14 cellular contexts compared by ENCODE assay signal in the genomic region with DNA sequence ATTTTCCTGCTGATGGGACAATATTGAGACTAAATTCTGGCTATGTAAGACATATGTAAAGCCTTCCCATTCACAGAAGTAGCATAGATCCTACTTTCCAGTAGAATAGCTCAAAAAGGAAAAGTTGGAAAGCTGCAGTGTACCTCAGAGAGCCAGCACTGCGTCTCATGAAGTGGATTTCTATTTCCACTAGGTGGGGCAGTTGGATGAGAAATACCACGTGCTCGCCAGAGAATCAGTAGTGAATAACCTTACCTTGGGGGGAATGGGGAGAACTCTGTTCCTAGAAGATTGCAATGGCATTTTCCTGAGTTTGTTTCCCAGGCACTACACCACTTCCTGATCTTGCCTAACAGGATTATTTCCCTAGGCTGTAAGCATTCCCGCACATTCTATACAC.
A peak's percentile ranks its signal among the peaks of the same experiment; 100 is the strongest.
DNase-seq lines count a peak whose midpoint lies in the region; TF ChIP-seq lines count a peak whose summit lies in the region.
"Had no signal": no experiment of that assay in that cellular context is flagged by ENCODE, and none has a peak within 500 bp of the region (broad histone marks: within the 10 kb centered on the region; RNA-seq: fewer than 3 reads in every experiment).

No MANE protein-coding gene starts in this region.

- no peak overlapping the region for H3K27ac Mint-ChIP-seq in neural progenitor cell
- H3K27ac Mint-ChIP-seq: natural killer cell had no signal

- no peaks in the 10 kb centered on the region for H3K36me3 ChIP-seq in neural progenitor cell
- H3K36me3 ChIP-seq: tibial artery had no signal

- no peak overlapping the region for H2AFZ ChIP-seq in neural progenitor cell (replicated peaks)

- H3K4me2 ChIP-seq in neural progenitor cell, result no peak overlapping the region

- no peaks in the 10 kb centered on the region for H3K4me1 Mint-ChIP-seq in neural progenitor cell
- H3K4me1 Mint-ChIP-seq: natural killer cell had no signal

- TF ChIP-seq CTCF in LNCaP clone FGC (IDR thresholded peaks at IDR 0.05; ENCODE audit: control insufficient read depth, extremely low read depth, insufficient read depth) (peak; percentile 35), neural progenitor cell (IDR thresholded peaks at IDR 0.05) (peak; percentile 27)

- peaks cover 4% of the 10 kb centered on the region for H3K9me3 ChIP-seq in neural progenitor cell (ENCODE audit: low read depth)

- H3K9me3 Mint-ChIP-seq in neural progenitor cell, result peaks cover 25% of the 10 kb centered on the region

- no peak overlapping the region for H3K9ac ChIP-seq in neural progenitor cell

- H3K27ac ChIP-seq in neural progenitor cell, result no peak overlapping the region
- H3K27ac ChIP-seq: tibial artery had no signal

- no peaks in the 10 kb centered on the region for H4K20me1 ChIP-seq in neural progenitor cell (ENCODE audit: low read depth)

- H3K4me3 Mint-ChIP-seq in neural progenitor cell, result no peak overlapping the region
- H3K4me3 Mint-ChIP-seq: natural killer cell had no signal

- H3K27me3 Mint-ChIP-seq in neural progenitor cell (ENCODE audit: insufficient read depth, low read depth), result peaks cover 5% of the 10 kb centered on the region

- H3K79me2 ChIP-seq in neural progenitor cell (ENCODE audit: low read depth), result no peaks in the 10 kb centered on the region

- DNase-seq in DMS 273 (lab: John Stamatoyannopoulos, UW; ENCODE audit: unreplicated experiment) (peak; percentile 29), DMS 273 treated with DMSO at 0.1 percent for 48 hours (lab: John Stamatoyannopoulos, UW) (no peak), LNCaP clone FGC (ENCODE audit: low read depth) (no peak), amniotic epithelial cell (ENCODE audit: low read depth) (peak; percentile 22), neural progenitor cell (ENCODE audit: low spot score) (peak; percentile 7), dedifferentiated amniotic fluid mesenchymal stem cell (ENCODE audit: extremely low spot score) (no peak), cerebellar nuclear complex (lab: John Stamatoyannopoulos, UW) (no peak)
- no peak for DNase-seq in central memory CD4-positive, alpha-beta T cell
- DNase-seq: activated CD4-positive, alpha-beta T cell treated with anti-CD3 and anti-CD28 coated beads, Interleukin-2, amount 50 U/mL, for 4 hours; GOT3; natural killer cell; NCI-H774; stimulated activated CD4-positive, alpha-beta T cell treated with anti-CD3 and anti-CD28 coated beads, Interleukin-2, amount 100 ng/mL, for 24 hours; tibial artery had no signal

- no peaks in the 10 kb centered on the region for H3K4me1 ChIP-seq in neural progenitor cell
- H3K4me1 ChIP-seq: tibial artery had no signal

- H3K4me3 ChIP-seq in LNCaP clone FGC (ENCODE audit: low read depth, low read length), result no peak overlapping the region
- no peak overlapping the region for H3K4me3 ChIP-seq in neural progenitor cell
- H3K4me3 ChIP-seq: tibial artery had no signal

- H3K27me3 ChIP-seq in neural progenitor cell, result no peaks in the 10 kb centered on the region
- H3K27me3 ChIP-seq: tibial artery had no signal

- no peaks in the 10 kb centered on the region for H3K36me3 Mint-ChIP-seq in neural progenitor cell

- H3F3A ChIP-seq in neural progenitor cell (ENCODE audit: low read depth), result no peaks in the 10 kb centered on the region

Comparison
In these comparisons a context has a peak if more than half of its experiments do, and no peak if none do; other contexts are left out.
1. DNase-seq: peak in DMS 273 (single experiment), amniotic epithelial cell (single experiment) and neural progenitor cell (single experiment); none in DMS 273 treated with DMSO at 0.1 percent for 48 hours (single experiment), LNCaP clone FGC (single experiment), dedifferentiated amniotic fluid mesenchymal stem cell (single experiment), central memory CD4-positive, alpha-beta T cell (single experiment) and cerebellar nuclear complex (0 of 2).